ENCODE assay signal across 1 cellular context in the genomic region with DNA sequence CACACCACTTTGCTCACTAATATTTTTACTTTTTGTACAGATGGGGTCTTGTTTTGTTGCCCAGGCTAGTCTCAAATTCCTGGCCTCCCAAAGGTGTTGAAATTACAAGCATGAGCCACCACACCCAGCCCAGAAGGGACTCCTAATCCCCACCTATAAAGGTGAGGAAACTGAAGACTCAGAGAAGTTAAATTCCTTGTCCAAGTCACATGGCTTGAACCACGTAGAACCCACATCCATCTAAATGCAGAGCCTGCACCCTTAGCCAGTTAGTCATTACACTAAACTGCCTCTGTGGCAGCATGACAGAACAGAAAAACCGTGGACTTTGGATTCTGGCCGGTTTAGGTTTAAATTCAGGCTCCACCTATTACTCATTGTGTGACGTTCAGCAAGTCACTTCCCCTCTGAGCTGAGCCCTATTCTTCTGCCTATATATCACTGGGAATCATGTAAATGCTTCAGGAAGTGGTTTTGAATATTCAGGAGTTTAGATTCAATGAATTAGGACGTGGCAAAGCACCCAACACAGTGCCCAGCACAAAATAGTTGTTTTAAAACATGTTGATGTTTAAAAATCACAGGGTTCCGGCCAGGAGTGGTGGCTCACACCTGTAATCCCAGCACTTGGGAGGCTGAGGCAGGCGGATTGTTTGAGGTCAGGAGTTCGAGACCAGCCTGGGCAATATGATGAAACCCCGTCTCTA.
TF ChIP-seq lines count a peak whose summit lies in the region.

No MANE protein-coding gene starts in this region.

TF ChIP-seq in HepG2, 621 proteins besides CTCF, POLR2A, EP300 and RAD21 (continued from another document and continues in another):
- TF ChIP-seq ZNF318 (CRISPR knock-in tag; IDR thresholded peaks at IDR 0.05) (no peak), PAXIP1 (CRISPR knock-in tag; conservative IDR thresholded peaks at IDR 0.05) (peak; percentile 87), TEAD2 (CRISPR knock-in tag; IDR thresholded peaks at IDR 0.05) (no peak), RFX3 (CRISPR knock-in tag; IDR thresholded peaks at IDR 0.05) (no peak), SUZ12 (IDR thresholded peaks at IDR 0.05; ENCODE audit: low read depth, low read length) (no peak), ZFP82 (CRISPR knock-in tag; IDR thresholded peaks at IDR 0.05; ENCODE audit: borderline replicate concordance) (no peak), ZKSCAN5 (CRISPR knock-in tag; IDR thresholded peaks at IDR 0.05) (no peak), POLR2AphosphoS5 (IDR thresholded peaks at IDR 0.05; ENCODE audit: low read depth, low read length) (peak; percentile 84), NFATC3 (CRISPR knock-in tag; IDR thresholded peaks at IDR 0.05) (no peak), EED (CRISPR knock-in tag; IDR thresholded peaks at IDR 0.05) (no peak), ZMYM2 (CRISPR knock-in tag; IDR thresholded peaks at IDR 0.05) (peak; percentile 44), HIC2 (CRISPR knock-in tag; IDR thresholded peaks at IDR 0.05; ENCODE audit: low read depth) (no peak), PITX1 (CRISPR knock-in tag; IDR thresholded peaks at IDR 0.05) (peak; percentile 66), NR0B2 (CRISPR knock-in tag; IDR thresholded peaks at IDR 0.05) (no peak), ZNF432 (CRISPR knock-in tag; IDR thresholded peaks at IDR 0.05; ENCODE audit: borderline replicate concordance) (no peak), ZNF205 (CRISPR knock-in tag; IDR thresholded peaks at IDR 0.05) (no peak), RXRB (CRISPR knock-in tag; IDR thresholded peaks at IDR 0.05; ENCODE audit: borderline replicate concordance) (peak; percentile 29; the same call in 1 of the 2 replicates), RFX5 (IDR thresholded peaks at IDR 0.05; ENCODE audit: low read depth, low read length) (no peak), KDM2A (CRISPR knock-in tag; IDR thresholded peaks at IDR 0.05; ENCODE audit: borderline replicate concordance, low read depth) (no peak), PLRG1 (conservative IDR thresholded peaks at IDR 0.05) (no peak), IKZF4 (CRISPR knock-in tag; IDR thresholded peaks at IDR 0.05; ENCODE audit: borderline replicate concordance, low read depth, not compliant biosample characterization) (no peak), ZSCAN25 (CRISPR knock-in tag; IDR thresholded peaks at IDR 0.05) (no peak), CREB1 (IDR thresholded peaks at IDR 0.05) (peak; percentile 81), CREB1 (CRISPR knock-in tag; IDR thresholded peaks at IDR 0.05) (peak; percentile 90), ATF7 (IDR thresholded peaks at IDR 0.05) (no peak), ATF7 (CRISPR knock-in tag; IDR thresholded peaks at IDR 0.05) (no peak), STAT5B (CRISPR knock-in tag; IDR thresholded peaks at IDR 0.05) (no peak)
- TF ChIP-seq, protein P1, sequence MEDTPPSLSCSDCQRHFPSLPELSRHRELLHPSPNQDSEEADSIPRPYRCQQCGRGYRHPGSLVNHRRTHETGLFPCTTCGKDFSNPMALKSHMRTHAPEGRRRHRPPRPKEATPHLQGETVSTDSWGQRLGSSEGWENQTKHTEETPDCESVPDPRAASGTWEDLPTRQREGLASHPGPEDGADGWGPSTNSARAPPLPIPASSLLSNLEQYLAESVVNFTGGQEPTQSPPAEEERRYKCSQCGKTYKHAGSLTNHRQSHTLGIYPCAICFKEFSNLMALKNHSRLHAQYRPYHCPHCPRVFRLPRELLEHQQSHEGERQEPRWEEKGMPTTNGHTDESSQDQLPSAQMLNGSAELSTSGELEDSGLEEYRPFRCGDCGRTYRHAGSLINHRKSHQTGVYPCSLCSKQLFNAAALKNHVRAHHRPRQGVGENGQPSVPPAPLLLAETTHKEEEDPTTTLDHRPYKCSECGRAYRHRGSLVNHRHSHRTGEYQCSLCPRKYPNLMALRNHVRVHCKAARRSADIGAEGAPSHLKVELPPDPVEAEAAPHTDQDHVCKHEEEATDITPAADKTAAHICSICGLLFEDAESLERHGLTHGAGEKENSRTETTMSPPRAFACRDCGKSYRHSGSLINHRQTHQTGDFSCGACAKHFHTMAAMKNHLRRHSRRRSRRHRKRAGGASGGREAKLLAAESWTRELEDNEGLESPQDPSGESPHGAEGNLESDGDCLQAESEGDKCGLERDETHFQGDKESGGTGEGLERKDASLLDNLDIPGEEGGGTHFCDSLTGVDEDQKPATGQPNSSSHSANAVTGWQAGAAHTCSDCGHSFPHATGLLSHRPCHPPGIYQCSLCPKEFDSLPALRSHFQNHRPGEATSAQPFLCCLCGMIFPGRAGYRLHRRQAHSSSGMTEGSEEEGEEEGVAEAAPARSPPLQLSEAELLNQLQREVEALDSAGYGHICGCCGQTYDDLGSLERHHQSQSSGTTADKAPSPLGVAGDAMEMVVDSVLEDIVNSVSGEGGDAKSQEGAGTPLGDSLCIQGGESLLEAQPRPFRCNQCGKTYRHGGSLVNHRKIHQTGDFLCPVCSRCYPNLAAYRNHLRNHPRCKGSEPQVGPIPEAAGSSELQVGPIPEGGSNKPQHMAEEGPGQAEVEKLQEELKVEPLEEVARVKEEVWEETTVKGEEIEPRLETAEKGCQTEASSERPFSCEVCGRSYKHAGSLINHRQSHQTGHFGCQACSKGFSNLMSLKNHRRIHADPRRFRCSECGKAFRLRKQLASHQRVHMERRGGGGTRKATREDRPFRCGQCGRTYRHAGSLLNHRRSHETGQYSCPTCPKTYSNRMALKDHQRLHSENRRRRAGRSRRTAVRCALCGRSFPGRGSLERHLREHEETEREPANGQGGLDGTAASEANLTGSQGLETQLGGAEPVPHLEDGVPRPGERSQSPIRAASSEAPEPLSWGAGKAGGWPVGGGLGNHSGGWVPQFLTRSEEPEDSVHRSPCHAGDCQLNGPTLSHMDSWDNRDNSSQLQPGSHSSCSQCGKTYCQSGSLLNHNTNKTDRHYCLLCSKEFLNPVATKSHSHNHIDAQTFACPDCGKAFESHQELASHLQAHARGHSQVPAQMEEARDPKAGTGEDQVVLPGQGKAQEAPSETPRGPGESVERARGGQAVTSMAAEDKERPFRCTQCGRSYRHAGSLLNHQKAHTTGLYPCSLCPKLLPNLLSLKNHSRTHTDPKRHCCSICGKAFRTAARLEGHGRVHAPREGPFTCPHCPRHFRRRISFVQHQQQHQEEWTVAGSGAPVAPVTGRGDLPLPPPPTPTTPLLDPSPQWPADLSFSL (CRISPR knock-in tag; IDR thresholded peaks at IDR 0.05): no peak
- TF ChIP-seq, protein P2, sequence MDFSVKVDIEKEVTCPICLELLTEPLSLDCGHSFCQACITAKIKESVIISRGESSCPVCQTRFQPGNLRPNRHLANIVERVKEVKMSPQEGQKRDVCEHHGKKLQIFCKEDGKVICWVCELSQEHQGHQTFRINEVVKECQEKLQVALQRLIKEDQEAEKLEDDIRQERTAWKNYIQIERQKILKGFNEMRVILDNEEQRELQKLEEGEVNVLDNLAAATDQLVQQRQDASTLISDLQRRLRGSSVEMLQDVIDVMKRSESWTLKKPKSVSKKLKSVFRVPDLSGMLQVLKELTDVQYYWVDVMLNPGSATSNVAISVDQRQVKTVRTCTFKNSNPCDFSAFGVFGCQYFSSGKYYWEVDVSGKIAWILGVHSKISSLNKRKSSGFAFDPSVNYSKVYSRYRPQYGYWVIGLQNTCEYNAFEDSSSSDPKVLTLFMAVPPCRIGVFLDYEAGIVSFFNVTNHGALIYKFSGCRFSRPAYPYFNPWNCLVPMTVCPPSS (IDR thresholded peaks at IDR 0.05): no peak
- TF ChIP-seq, protein P3, sequence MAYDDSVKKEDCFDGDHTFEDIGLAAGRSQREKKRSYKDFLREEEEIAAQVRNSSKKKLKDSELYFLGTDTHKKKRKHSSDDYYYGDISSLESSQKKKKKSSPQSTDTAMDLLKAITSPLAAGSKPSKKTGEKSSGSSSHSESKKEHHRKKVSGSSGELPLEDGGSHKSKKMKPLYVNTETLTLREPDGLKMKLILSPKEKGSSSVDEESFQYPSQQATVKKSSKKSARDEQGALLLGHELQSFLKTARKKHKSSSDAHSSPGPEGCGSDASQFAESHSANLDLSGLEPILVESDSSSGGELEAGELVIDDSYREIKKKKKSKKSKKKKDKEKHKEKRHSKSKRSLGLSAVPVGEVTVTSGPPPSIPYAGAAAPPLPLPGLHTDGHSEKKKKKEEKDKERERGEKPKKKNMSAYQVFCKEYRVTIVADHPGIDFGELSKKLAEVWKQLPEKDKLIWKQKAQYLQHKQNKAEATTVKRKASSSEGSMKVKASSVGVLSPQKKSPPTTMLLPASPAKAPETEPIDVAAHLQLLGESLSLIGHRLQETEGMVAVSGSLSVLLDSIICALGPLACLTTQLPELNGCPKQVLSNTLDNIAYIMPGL (CRISPR knock-in tag; IDR thresholded peaks at IDR 0.05; ENCODE audit: borderline replicate concordance in 1 of 2, low read depth in 1 of 2): no peak
